ENCODE assay signal across 1 cellular context in genomic region chr16:47144559-47144877, GRCh38.
TF ChIP-seq lines count a peak whose summit lies in the region.

No MANE protein-coding gene starts in this region.

TF ChIP-seq in HepG2, 621 proteins besides CTCF, POLR2A, EP300 and RAD21 (continued from another document and continues in another):
- TF ChIP-seq CSRNP1 (CRISPR knock-in tag; IDR thresholded peaks at IDR 0.05) (no peak), ZNF776 (CRISPR knock-in tag; IDR thresholded peaks at IDR 0.05) (no peak), ZNF292 (CRISPR knock-in tag; IDR thresholded peaks at IDR 0.05; ENCODE audit: borderline replicate concordance, low read depth) (no peak), GATAD1 (CRISPR knock-in tag; IDR thresholded peaks at IDR 0.05) (no peak), HIC2 (CRISPR knock-in tag; IDR thresholded peaks at IDR 0.05; ENCODE audit: low read depth) (no peak; the same call in none of the 2 replicates), ZNF773 (CRISPR knock-in tag; IDR thresholded peaks at IDR 0.05; ENCODE audit: borderline replicate concordance) (no peak), TEAD3 (CRISPR knock-in tag; optimal IDR thresholded peaks at IDR 0.05; ENCODE audit: borderline replicate concordance) (no peak), MTF2 (CRISPR knock-in tag; IDR thresholded peaks at IDR 0.05; ENCODE audit: borderline replicate concordance) (no peak), ZNF3 (CRISPR knock-in tag; IDR thresholded peaks at IDR 0.05) (no peak), SRSF1 (optimal IDR thresholded peaks at IDR 0.05; ENCODE audit: low read depth, low read length) (no peak), KDM4B (CRISPR knock-in tag; IDR thresholded peaks at IDR 0.05) (no peak), ZNF572 (CRISPR knock-in tag; IDR thresholded peaks at IDR 0.05) (no peak), REXO4 (CRISPR knock-in tag; IDR thresholded peaks at IDR 0.05; ENCODE audit: borderline replicate concordance) (no peak), NCOR1 (IDR thresholded peaks at IDR 0.05; ENCODE audit: borderline replicate concordance, low read length) (no peak), JUN (CRISPR knock-in tag; IDR thresholded peaks at IDR 0.05) (no peak), ZNF704 (CRISPR knock-in tag; IDR thresholded peaks at IDR 0.05; ENCODE audit: borderline replicate concordance) (no peak), ZNF367 (CRISPR knock-in tag; IDR thresholded peaks at IDR 0.05; ENCODE audit: borderline replicate concordance) (no peak), SOX6 (IDR thresholded peaks at IDR 0.05) (no peak), SOX6 (CRISPR knock-in tag; IDR thresholded peaks at IDR 0.05) (no peak), ZNF260 (CRISPR knock-in tag; IDR thresholded peaks at IDR 0.05; ENCODE audit: borderline replicate concordance, low read depth) (no peak), SP1 (IDR thresholded peaks at IDR 0.05) (no peak), SP1 (CRISPR knock-in tag; IDR thresholded peaks at IDR 0.05) (no peak), MAZ (IDR thresholded peaks at IDR 0.05; ENCODE audit: borderline replicate concordance, low read depth, low read length) (no peak), MAZ (CRISPR knock-in tag; IDR thresholded peaks at IDR 0.05; ENCODE audit: low read depth) (no peak), CENPBD1 (CRISPR knock-in tag; IDR thresholded peaks at IDR 0.05; ENCODE audit: borderline replicate concordance, low read depth) (no peak), ZNF468 (CRISPR knock-in tag; IDR thresholded peaks at IDR 0.05) (no peak), ZNF256 (CRISPR knock-in tag; conservative IDR thresholded peaks at IDR 0.05) (peak; percentile 67; the same call in 1 of the 2 replicates), ATM (IDR thresholded peaks at IDR 0.05; ENCODE audit: borderline replicate concordance) (no peak), TEF (CRISPR knock-in tag; IDR thresholded peaks at IDR 0.05) (no peak), ZNF510 (CRISPR knock-in tag; IDR thresholded peaks at IDR 0.05; ENCODE audit: low read depth) (no peak), HMGXB4 (CRISPR knock-in tag; IDR thresholded peaks at IDR 0.05; ENCODE audit: borderline replicate concordance in 1 of 2, low read depth in 1 of 2) (0 out of 4 replicates have a peak, but pooled peaks of 1 of the 2 experiments have one; percentile 13), ZNF597 (CRISPR knock-in tag; IDR thresholded peaks at IDR 0.05) (no peak), NFYB (CRISPR knock-in tag; IDR thresholded peaks at IDR 0.05) (no peak), XBP1 (CRISPR knock-in tag; IDR thresholded peaks at IDR 0.05) (no peak), SAFB2 (CRISPR knock-in tag; IDR thresholded peaks at IDR 0.05; ENCODE audit: borderline replicate concordance, low read depth) (no peak), ISX (CRISPR knock-in tag; conservative IDR thresholded peaks at IDR 0.05) (no peak), SUZ12 (IDR thresholded peaks at IDR 0.05; ENCODE audit: low read depth, low read length) (no peak), PBX3 (CRISPR knock-in tag; IDR thresholded peaks at IDR 0.05; ENCODE audit: borderline replicate concordance) (no peak), ZFY (CRISPR knock-in tag; IDR thresholded peaks at IDR 0.05) (no peak), ZNF34 (CRISPR knock-in tag; IDR thresholded peaks at IDR 0.05; ENCODE audit: borderline replicate concordance) (no peak), NR3C1 (CRISPR knock-in tag; IDR thresholded peaks at IDR 0.05) (no peak), ZNF891 (CRISPR knock-in tag; IDR thresholded peaks at IDR 0.05) (no peak), ARID4A (CRISPR knock-in tag; IDR thresholded peaks at IDR 0.05; ENCODE audit: borderline replicate concordance) (no peak)
- TF ChIP-seq, protein P1, sequence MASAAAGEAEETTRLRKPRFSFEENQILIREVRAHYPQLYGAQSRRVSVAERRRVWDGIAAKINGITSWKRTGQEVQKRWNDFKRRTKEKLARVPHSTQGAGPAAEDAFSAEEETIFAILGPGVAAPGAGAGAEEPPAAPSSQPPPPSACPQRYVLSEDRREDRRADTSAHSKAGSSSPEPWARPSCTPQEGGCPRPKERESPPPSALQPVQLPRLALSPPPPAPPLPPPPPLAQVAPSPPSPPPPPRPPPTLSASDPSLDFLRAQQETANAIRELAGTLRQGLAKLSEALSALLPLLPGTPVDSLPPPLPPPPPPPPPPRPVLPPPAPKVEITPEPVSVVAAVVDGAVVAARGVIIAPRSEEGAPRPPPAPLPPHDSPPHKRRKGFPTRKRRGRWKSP (CRISPR knock-in tag; IDR thresholded peaks at IDR 0.05), result peak; percentile 11; the same call in 1 of the 2 replicates
- TF ChIP-seq, protein P2, sequence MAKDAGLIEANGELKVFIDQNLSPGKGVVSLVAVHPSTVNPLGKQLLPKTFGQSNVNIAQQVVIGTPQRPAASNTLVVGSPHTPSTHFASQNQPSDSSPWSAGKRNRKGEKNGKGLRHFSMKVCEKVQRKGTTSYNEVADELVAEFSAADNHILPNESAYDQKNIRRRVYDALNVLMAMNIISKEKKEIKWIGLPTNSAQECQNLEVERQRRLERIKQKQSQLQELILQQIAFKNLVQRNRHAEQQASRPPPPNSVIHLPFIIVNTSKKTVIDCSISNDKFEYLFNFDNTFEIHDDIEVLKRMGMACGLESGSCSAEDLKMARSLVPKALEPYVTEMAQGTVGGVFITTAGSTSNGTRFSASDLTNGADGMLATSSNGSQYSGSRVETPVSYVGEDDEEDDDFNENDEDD (CRISPR knock-in tag; IDR thresholded peaks at IDR 0.05; ENCODE audit: borderline replicate concordance), result no peak
- TF ChIP-seq, protein P3, sequence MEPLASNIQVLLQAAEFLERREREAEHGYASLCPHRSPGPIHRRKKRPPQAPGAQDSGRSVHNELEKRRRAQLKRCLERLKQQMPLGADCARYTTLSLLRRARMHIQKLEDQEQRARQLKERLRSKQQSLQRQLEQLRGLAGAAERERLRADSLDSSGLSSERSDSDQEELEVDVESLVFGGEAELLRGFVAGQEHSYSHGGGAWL (CRISPR knock-in tag; IDR thresholded peaks at IDR 0.05), result no peak
- TF ChIP-seq, protein P4, sequence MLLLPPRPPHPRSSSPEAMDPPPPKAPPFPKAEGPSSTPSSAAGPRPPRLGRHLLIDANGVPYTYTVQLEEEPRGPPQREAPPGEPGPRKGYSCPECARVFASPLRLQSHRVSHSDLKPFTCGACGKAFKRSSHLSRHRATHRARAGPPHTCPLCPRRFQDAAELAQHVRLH (CRISPR knock-in tag; IDR thresholded peaks at IDR 0.05; ENCODE audit: borderline replicate concordance, low read depth), result no peak; the same call in 1 of the 2 replicates
- TF ChIP-seq, protein P5, sequence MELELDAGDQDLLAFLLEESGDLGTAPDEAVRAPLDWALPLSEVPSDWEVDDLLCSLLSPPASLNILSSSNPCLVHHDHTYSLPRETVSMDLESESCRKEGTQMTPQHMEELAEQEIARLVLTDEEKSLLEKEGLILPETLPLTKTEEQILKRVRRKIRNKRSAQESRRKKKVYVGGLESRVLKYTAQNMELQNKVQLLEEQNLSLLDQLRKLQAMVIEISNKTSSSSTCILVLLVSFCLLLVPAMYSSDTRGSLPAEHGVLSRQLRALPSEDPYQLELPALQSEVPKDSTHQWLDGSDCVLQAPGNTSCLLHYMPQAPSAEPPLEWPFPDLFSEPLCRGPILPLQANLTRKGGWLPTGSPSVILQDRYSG (CRISPR knock-in tag; IDR thresholded peaks at IDR 0.05), result no peak
